In the genomic region with DNA sequence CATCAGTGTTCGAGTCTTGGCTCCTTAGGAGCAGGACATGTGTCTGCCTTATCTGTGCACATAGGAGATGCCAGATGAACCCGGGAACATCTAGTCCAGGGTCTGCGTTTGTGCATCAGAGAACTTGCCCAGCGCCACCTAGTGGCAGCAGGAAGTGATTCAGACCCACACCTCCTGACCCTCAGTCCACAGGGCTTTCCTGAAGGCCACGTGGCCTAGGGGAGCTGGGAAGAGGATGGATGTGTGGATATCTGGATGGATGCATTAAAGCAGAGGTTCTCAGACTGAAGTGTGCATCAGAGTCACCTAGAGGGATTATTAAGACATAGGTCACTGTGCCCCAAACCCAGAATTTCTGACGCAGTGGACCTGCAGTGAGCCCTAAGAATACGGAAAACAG, we compare ENCODE assay signal across 8 cellular contexts. TPM values are rescaled to one million over a fixed set of nuclear protein-coding genes. Genes with fewer than 3 reads are reported as not detected.
DNase-seq lines count a peak whose midpoint lies in the region; TF ChIP-seq lines count a peak whose summit lies in the region.

No MANE protein-coding gene starts in this region.

- DNase-seq in NOMO-1 treated with DMSO at 0.1 percent for 48 hours (lab: John Stamatoyannopoulos, UW; ENCODE audit: unreplicated experiment) (peak; percentile 2), NOMO-1 treated with dmso at 0.1 percent for 144 hours (lab: John Stamatoyannopoulos, UW; ENCODE audit: unreplicated experiment) (no peak), HPDE6-E6E7 (ENCODE audit: extremely low spot score) (peak; percentile 39), SHP77 treated with DMSO at 0.1 percent for 48 hours (lab: John Stamatoyannopoulos, UW) (peak; percentile 55), ascending aorta (ENCODE audit: low spot score in 2 of 2) (no peak), iPS-NIHi7 (ENCODE audit: extremely low spot score) (peak; percentile 85), NCI-H2081 treated with DMSO at 0.1 percent for 48 hours (lab: John Stamatoyannopoulos, UW) (no peak)
- DNase-seq in stimulated activated CD4-positive, alpha-beta T cell treated with anti-CD3 and anti-CD28 coated beads, Interleukin-4, amount 100 ng/mL, for 4 hours, result peak; percentile 9 to 47

- H3K27me3 ChIP-seq in ascending aorta, result no peaks in the 10 kb centered on the region

- H3K4me1 ChIP-seq in ascending aorta, result no peaks in the 10 kb centered on the region

- no peaks in the 10 kb centered on the region for H3K36me3 ChIP-seq in ascending aorta

- no peak overlapping the region for H3K27ac ChIP-seq in ascending aorta

- intact Hi-C loops in ascending aorta (cut with DNase I), result no loop called here

- peak in 2 of 3 experiments; percentile 20 to 45 for TF ChIP-seq CTCF in ascending aorta (IDR thresholded peaks at IDR 0.05)

- no peak overlapping the region for H3K4me3 ChIP-seq in ascending aorta

- H3K9me3 ChIP-seq in ascending aorta, result no peaks in the 10 kb centered on the region

RNA-seq across cellular contexts. Expression of a gene that starts 37.3 kb away (rescaled TPM):
- total RNA-seq in ascending aorta, result not detected

Comparison
In these comparisons a context has a peak if more than half of its experiments do, and no peak if none do; other contexts are left out.
1. DNase-seq: peak in NOMO-1 treated with DMSO at 0.1 percent for 48 hours (single experiment), HPDE6-E6E7 (single experiment), SHP77 treated with DMSO at 0.1 percent for 48 hours (single experiment), iPS-NIHi7 (single experiment) and stimulated activated CD4-positive, alpha-beta T cell treated with anti-CD3 and anti-CD28 coated beads, Interleukin-4, amount 100 ng/mL, for 4 hours (2 of 2); none in NOMO-1 treated with dmso at 0.1 percent for 144 hours (single experiment), ascending aorta (0 of 2) and NCI-H2081 treated with DMSO at 0.1 percent for 48 hours (single experiment).